Comparison of ENCODE assay signal across 18 cellular contexts in genomic region chr9:91200692-91201336, GRCh38.
DNase-seq lines count a peak whose midpoint lies in the region; ATAC-seq, FAIRE-seq and TF ChIP-seq lines count a peak whose summit lies in the region.
"Had no signal": no experiment of that assay in that cellular context is flagged by ENCODE, and none has a peak within 500 bp of the region (broad histone marks: within the 10 kb centered on the region; RNA-seq: fewer than 3 reads in every experiment).

No MANE protein-coding gene starts in this region.

- H3K4me1 Mint-ChIP-seq in activated CD8-positive, alpha-beta T cell treated with anti-CD3 and anti-CD28 coated beads for 36 hours (ENCODE audit: low read depth) = peaks cover 52% of the 10 kb centered on the region
- H3K4me1 Mint-ChIP-seq in activated CD8-positive, alpha-beta T cell treated with anti-CD3 and anti-CD28 coated beads, Interleukin-2, amount 10 ng/mL, durations not matched to agents 7 days and 5 days (ENCODE audit: low read depth) = peaks cover 44% of the 10 kb centered on the region
- peaks cover 28% of the 10 kb centered on the region for H3K4me1 Mint-ChIP-seq in activated naive CD8-positive, alpha-beta T cell (ENCODE audit: low read depth)
- peaks cover 41% of the 10 kb centered on the region for H3K4me1 Mint-ChIP-seq in stimulated activated effector memory CD8-positive, alpha-beta T cell treated with anti-CD3 and anti-CD28 coated beads, Interleukin-12 subunit alpha, Interleukin-12 subunit beta, amount 100 ng/mL, for 72 hours

- H3K9me3 Mint-ChIP-seq in activated CD8-positive, alpha-beta T cell treated with anti-CD3 and anti-CD28 coated beads for 36 hours = peaks cover 41% of the 10 kb centered on the region
- H3K9me3 Mint-ChIP-seq in activated CD8-positive, alpha-beta T cell treated with anti-CD3 and anti-CD28 coated beads, Interleukin-2, amount 10 ng/mL, durations not matched to agents 7 days and 5 days (ENCODE audit: insufficient read depth) = peaks cover 40% of the 10 kb centered on the region
- H3K9me3 Mint-ChIP-seq in activated naive CD8-positive, alpha-beta T cell (ENCODE audit: low read depth) = peaks cover 13% of the 10 kb centered on the region
- H3K9me3 Mint-ChIP-seq in stimulated activated effector memory CD8-positive, alpha-beta T cell treated with anti-CD3 and anti-CD28 coated beads, Interleukin-12 subunit alpha, Interleukin-12 subunit beta, amount 100 ng/mL, for 72 hours = peaks cover 24% of the 10 kb centered on the region

- POLR2A ChIA-PET in activated CD8-positive, alpha-beta T cell treated with anti-CD3 and anti-CD28 coated beads for 36 hours (lab: Charles Lee) = interaction anchor here (1.1 to 1.7 kb wide), 2 partner anchors 46 to 99 kb away, joined by 3 read pairs; no protein-coding TSS in a partner anchor
- POLR2A ChIA-PET in activated CD8-positive, alpha-beta T cell treated with anti-CD3 and anti-CD28 coated beads, Interleukin-2, amount 10 ng/mL, durations not matched to agents 7 days and 5 days (lab: Charles Lee) = no interaction called here

- intact Hi-C loops in activated CD8-positive, alpha-beta T cell treated with anti-CD3 and anti-CD28 coated beads for 36 hours (cut with micrococcal nuclease) = no loop called here

- H3K27ac Mint-ChIP-seq in activated CD8-positive, alpha-beta T cell treated with anti-CD3 and anti-CD28 coated beads for 36 hours = peak overlapping the region; percentile 34
- no peak overlapping the region for H3K27ac Mint-ChIP-seq in activated CD8-positive, alpha-beta T cell treated with anti-CD3 and anti-CD28 coated beads, Interleukin-2, amount 10 ng/mL, durations not matched to agents 7 days and 5 days
- H3K27ac Mint-ChIP-seq in activated naive CD8-positive, alpha-beta T cell = peak overlapping the region; percentile 83
- peak overlapping the region; percentile 9 for H3K27ac Mint-ChIP-seq in stimulated activated effector memory CD8-positive, alpha-beta T cell treated with anti-CD3 and anti-CD28 coated beads, Interleukin-12 subunit alpha, Interleukin-12 subunit beta, amount 100 ng/mL, for 72 hours

- CTCF ChIA-PET in activated CD8-positive, alpha-beta T cell treated with anti-CD3 and anti-CD28 coated beads for 36 hours (lab: Charles Lee) = no interaction called here
- CTCF ChIA-PET in activated CD8-positive, alpha-beta T cell treated with anti-CD3 and anti-CD28 coated beads, Interleukin-2, amount 10 ng/mL, durations not matched to agents 7 days and 5 days (lab: Charles Lee) = no interaction called here

- FAIRE-seq in GM19239 (lab: Jason Lieb, UNC) = peak; percentile 57
- FAIRE-seq: GM12891 had no signal

- TF ChIP-seq CTCF in activated CD8-positive, alpha-beta T cell treated with anti-CD3 and anti-CD28 coated beads for 36 hours (IDR thresholded peaks at IDR 0.05) = no peak

- peak; percentile 21 for ATAC-seq in activated CD8-positive, alpha-beta T cell treated with anti-CD3 and anti-CD28 coated beads for 36 hours
- ATAC-seq in activated CD8-positive, alpha-beta T cell treated with anti-CD3 and anti-CD28 coated beads, Interleukin-2, amount 10 ng/mL, durations not matched to agents 7 days and 5 days = no peak
- ATAC-seq in stimulated activated effector memory CD8-positive, alpha-beta T cell treated with anti-CD3 and anti-CD28 coated beads, Interleukin-12 subunit alpha, Interleukin-12 subunit beta, amount 100 ng/mL, for 72 hours = no peak
- no peak for ATAC-seq in GM19463 (IDR thresholded peaks at IDR 0.05; ENCODE audit: unreplicated experiment)

- DNase-seq in activated CD8-positive, alpha-beta T cell treated with anti-CD3 and anti-CD28 coated beads for 36 hours = no peak
- no peak for DNase-seq in activated CD8-positive, alpha-beta T cell treated with anti-CD3 and anti-CD28 coated beads, Interleukin-2, amount 10 ng/mL, durations not matched to agents 7 days and 5 days
- no peak for DNase-seq in GM19239 (ENCODE audit: insufficient read length, low spot score)
- DNase-seq in stimulated activated effector memory CD8-positive, alpha-beta T cell treated with anti-CD3 and anti-CD28 coated beads, Interleukin-12 subunit alpha, Interleukin-12 subunit beta, amount 100 ng/mL, for 72 hours (ENCODE audit: low spot score in 2 of 2) = no peak
- no peak for DNase-seq in NOMO-1 (lab: John Stamatoyannopoulos, UW; ENCODE audit: unreplicated experiment in 2 of 2)
- no peak for DNase-seq in stimulated activated CD4-positive, alpha-beta T cell treated with anti-CD3 and anti-CD28 coated beads, Interleukin-12 subunit alpha, Interleukin-12 subunit beta, amount 100 ng/mL, for 4 hours
- DNase-seq: GF-D8, GOT3, NCI-H1092 treated with DMSO at 0.1 percent for 48 hours, NCI-H1694, NCI-H2107, NCI-H2227 treated with DMSO at 0.1 percent for 48 hours, NCI-H524, Peyer's patch, Right ventricle myocardium superior had no signal

- no peak overlapping the region for H3K4me3 Mint-ChIP-seq in activated CD8-positive, alpha-beta T cell treated with anti-CD3 and anti-CD28 coated beads for 36 hours
- H3K4me3 Mint-ChIP-seq in activated CD8-positive, alpha-beta T cell treated with anti-CD3 and anti-CD28 coated beads, Interleukin-2, amount 10 ng/mL, durations not matched to agents 7 days and 5 days = no peak overlapping the region
- H3K4me3 Mint-ChIP-seq in activated naive CD8-positive, alpha-beta T cell = peak overlapping the region; percentile 8
- no peak overlapping the region for H3K4me3 Mint-ChIP-seq in stimulated activated effector memory CD8-positive, alpha-beta T cell treated with anti-CD3 and anti-CD28 coated beads, Interleukin-12 subunit alpha, Interleukin-12 subunit beta, amount 100 ng/mL, for 72 hours

- H3K27me3 Mint-ChIP-seq in activated CD8-positive, alpha-beta T cell treated with anti-CD3 and anti-CD28 coated beads for 36 hours = no peaks in the 10 kb centered on the region
- no peaks in the 10 kb centered on the region for H3K27me3 Mint-ChIP-seq in activated CD8-positive, alpha-beta T cell treated with anti-CD3 and anti-CD28 coated beads, Interleukin-2, amount 10 ng/mL, durations not matched to agents 7 days and 5 days (ENCODE audit: low read depth)
- no peaks in the 10 kb centered on the region for H3K27me3 Mint-ChIP-seq in activated naive CD8-positive, alpha-beta T cell

- H3K36me3 Mint-ChIP-seq in activated CD8-positive, alpha-beta T cell treated with anti-CD3 and anti-CD28 coated beads for 36 hours (ENCODE audit: low read depth) = peaks cover 48% of the 10 kb centered on the region
- peaks cover 51% of the 10 kb centered on the region for H3K36me3 Mint-ChIP-seq in activated CD8-positive, alpha-beta T cell treated with anti-CD3 and anti-CD28 coated beads, Interleukin-2, amount 10 ng/mL, durations not matched to agents 7 days and 5 days (ENCODE audit: low read depth)
- peaks cover 23% of the 10 kb centered on the region for H3K36me3 Mint-ChIP-seq in activated naive CD8-positive, alpha-beta T cell
- H3K36me3 Mint-ChIP-seq in stimulated activated effector memory CD8-positive, alpha-beta T cell treated with anti-CD3 and anti-CD28 coated beads, Interleukin-12 subunit alpha, Interleukin-12 subunit beta, amount 100 ng/mL, for 72 hours = no peaks in the 10 kb centered on the region
